1 cellular context compared by ENCODE assay signal in genomic region chr3:94066829-94067470, GRCh38.
TF ChIP-seq lines count a peak whose summit lies in the region.

No MANE protein-coding gene starts in this region.

TF ChIP-seq in endothelial cell of umbilical vein, 7 proteins besides CTCF, POLR2A, EP300 and RAD21:
- TF ChIP-seq JUN (IDR thresholded peaks at IDR 0.05; ENCODE audit: borderline replicate concordance, insufficient read depth, insufficient read length, low read depth), result no peak
